In genomic region chr17:44187131-44187899, GRCh38 we compare ENCODE assay signal across 8 cellular contexts. TPM values are rescaled to one million over a fixed set of nuclear protein-coding genes. Genes with fewer than 3 reads are reported as not detected.
DNase-seq lines count a peak whose midpoint lies in the region; ATAC-seq and TF ChIP-seq lines count a peak whose summit lies in the region.

No MANE protein-coding gene starts in this region.

- intact Hi-C loops in naive thymus-derived CD4-positive, alpha-beta T cell (cut with micrococcal nuclease), result loop anchor here (2.0 to 10.0 kb wide), 7 partner anchors 121 to 961 kb away; partner anchors contain the start of genes TMEM101 (in 2 of the 2), GPATCH8 (in 1 of the 2), HEXIM1 (in 1 of the 2) and LSM12 (in 1 of the 2)

- CTCF ChIA-PET in naive thymus-derived CD4-positive, alpha-beta T cell (lab: Charles Lee), result interaction anchor here (0.9 to 3.3 kb wide), 6 partner anchors 23 to 163 kb away, joined by 3 to 25 read pairs (median 4); partner anchors contain the start of genes GRN and HDAC5

- peaks cover 36% of the 10 kb centered on the region for H3K36me3 ChIP-seq in endodermal cell (ENCODE audit: control insufficient read depth, insufficient read depth, low read length)
- peaks cover 0 to 46% (median 0%) of the 10 kb centered on the region in 3 experiments for H3K36me3 ChIP-seq in naive thymus-derived CD4-positive, alpha-beta T cell (ENCODE audit: control insufficient read depth in 2 of 3, insufficient read depth in 3 of 3, low read length in 3 of 3)

- POLR2A ChIA-PET in naive thymus-derived CD4-positive, alpha-beta T cell (lab: Charles Lee), result interaction anchor here (0.6 to 8.2 kb wide), 16 partner anchors 8 to 826 kb away, joined by 3 to 128 read pairs (median 8); partner anchors contain the start of genes ATXN7L3, HDAC5, HROB and RUNDC3A

- H3K27ac ChIP-seq in endodermal cell (ENCODE audit: low read depth, low read length), result no peak overlapping the region
- H3K27ac ChIP-seq in naive thymus-derived CD4-positive, alpha-beta T cell (ENCODE audit: low read depth, low read length), result peak overlapping the region; percentile 99

- peaks cover 2% of the 10 kb centered on the region for H3K4me1 ChIP-seq in endodermal cell (ENCODE audit: control insufficient read depth, insufficient read depth, low read length)
- peaks cover 23 to 35% of the 10 kb centered on the region in 2 donors for H3K4me1 ChIP-seq in naive thymus-derived CD4-positive, alpha-beta T cell (ENCODE audit: control insufficient read depth in 2 of 2, insufficient read depth in 2 of 2, low read length in 2 of 2)

- H3K9ac ChIP-seq in endodermal cell (ENCODE audit: extremely low read depth, low read length, poor library complexity, severe bottlenecking), result peak overlapping the region; percentile 72

- ATAC-seq in GM18870 (IDR thresholded peaks at IDR 0.05; ENCODE audit: unreplicated experiment), result peak; percentile 33
- ATAC-seq in HG03064 (IDR thresholded peaks at IDR 0.05; ENCODE audit: low read depth, unreplicated experiment), result peak; percentile 50
- ATAC-seq in naive thymus-derived CD4-positive, alpha-beta T cell, result peak; percentile 64
- ATAC-seq in GM18519 (IDR thresholded peaks at IDR 0.05; ENCODE audit: low FRiP score, unreplicated experiment), result no peak

- no peaks in the 10 kb centered on the region for H3K9me3 Mint-ChIP-seq in endodermal cell
- no peaks in the 10 kb centered on the region for H3K9me3 Mint-ChIP-seq in naive thymus-derived CD4-positive, alpha-beta T cell

- H3K27me3 Mint-ChIP-seq in endodermal cell (ENCODE audit: insufficient read depth), result no peaks in the 10 kb centered on the region
- no peaks in the 10 kb centered on the region for H3K27me3 Mint-ChIP-seq in naive thymus-derived CD4-positive, alpha-beta T cell

- H3K4me1 Mint-ChIP-seq in endodermal cell, result peaks cover 8% of the 10 kb centered on the region
- peaks cover 36 to 60% (median 44%) of the 10 kb centered on the region in 7 donors for H3K4me1 Mint-ChIP-seq in naive thymus-derived CD4-positive, alpha-beta T cell

- 11 to 14% methylated on average over 20 to 31 of the region's 32 CpGs for WGBS in endodermal cell (ENCODE audit: insufficient coverage in 1 of 2, insufficient read length in 1 of 2), 2 experiments

- peaks cover 28% of the 10 kb centered on the region for H3K36me3 Mint-ChIP-seq in endodermal cell (ENCODE audit: low read depth)
- H3K36me3 Mint-ChIP-seq in naive thymus-derived CD4-positive, alpha-beta T cell, result peaks cover 0 to 10% (median 0%) of the 10 kb centered on the region in 5 donors

- no peak for TF ChIP-seq CTCF in endodermal cell (conservative IDR thresholded peaks at IDR 0.05)

- H3K27me3 ChIP-seq in endodermal cell (ENCODE audit: control insufficient read depth, insufficient read depth, low read length, poor library complexity, severe bottlenecking), result no peaks in the 10 kb centered on the region
- H3K27me3 ChIP-seq in naive thymus-derived CD4-positive, alpha-beta T cell (ENCODE audit: control insufficient read depth in 2 of 2, insufficient read depth in 2 of 2, low read length in 2 of 2), result no peaks in the 10 kb centered on the region

- no peaks in the 10 kb centered on the region for H3K9me3 ChIP-seq in endodermal cell (ENCODE audit: control insufficient read depth, low read length)
- no peaks in the 10 kb centered on the region for H3K9me3 ChIP-seq in naive thymus-derived CD4-positive, alpha-beta T cell (ENCODE audit: control insufficient read depth in 2 of 3, low read length in 3 of 3)

- peak overlapping the region; percentile 88 for H3K4me3 ChIP-seq in endodermal cell (ENCODE audit: low read length)
- peak overlapping the region; percentile 100 for H3K4me3 ChIP-seq in naive thymus-derived CD4-positive, alpha-beta T cell (ENCODE audit: low read length)

- peak overlapping the region; percentile 99 for H3K27ac Mint-ChIP-seq in endodermal cell
- H3K27ac Mint-ChIP-seq in naive thymus-derived CD4-positive, alpha-beta T cell, result peak overlapping the region; percentile 97 to 100 (median 100)

- H3K4me3 Mint-ChIP-seq in endodermal cell, result peak overlapping the region; percentile 96
- peak overlapping the region; percentile 94 to 100 (median 98) for H3K4me3 Mint-ChIP-seq in naive thymus-derived CD4-positive, alpha-beta T cell

- DNase-seq in AML-193 (lab: John Stamatoyannopoulos, UW), result peak; percentile 17 to 77
- DNase-seq in T follicular helper cell (ENCODE audit: low read depth), result peak; percentile 34
- no peak for DNase-seq in endodermal cell
- DNase-seq in naive thymus-derived CD4-positive, alpha-beta T cell, result peak in 3 of 9 donors; percentile 21 to 33 (median 27)
- DNase-seq in GOT3 (lab: John Stamatoyannopoulos, UW), result no peak

RNA-seq across cellular contexts. Expression of gene TMUB2, which starts 0.5 kb away (rescaled TPM):
- total RNA-seq in endodermal cell, result 10 to 100 TPM; 28.8 to 33.1 TPM
- polyA plus RNA-seq in endodermal cell (2013, experiment 1 of 2), result 43.4 TPM
- 38.5 TPM for polyA plus RNA-seq in endodermal cell (2013, experiment 2 of 2)
- 10 to 100 TPM; 34.9 to 56.0 (median 41.6) TPM for total RNA-seq in naive thymus-derived CD4-positive, alpha-beta T cell
- 10 to 100 TPM; 21.8 to 24.4 TPM for polyA plus RNA-seq in naive thymus-derived CD4-positive, alpha-beta T cell

RNA-seq across cellular contexts. Expression of gene ATXN7L3, which starts 12.4 kb away (rescaled TPM):
- total RNA-seq in endodermal cell, result 100 to 1,000 TPM; 118 to 144 TPM
- polyA plus RNA-seq in endodermal cell (2013, experiment 1 of 2), result 72.4 TPM
- polyA plus RNA-seq in endodermal cell (2013, experiment 2 of 2), result 72.5 TPM
- 100 to 1,000 TPM in 4 of 5 experiments, 10 to 100 TPM in 1; 93.5 to 130 (median 124) TPM for total RNA-seq in naive thymus-derived CD4-positive, alpha-beta T cell
- 10 to 100 TPM; 10.5 to 18.1 TPM for polyA plus RNA-seq in naive thymus-derived CD4-positive, alpha-beta T cell

RNA-seq across cellular contexts. Expression of gene ASB16, which starts 16.8 kb away (rescaled TPM):
- total RNA-seq in endodermal cell, result under 1 TPM in 1 of 2 donors, not detected in 1; 0.53 TPM
- polyA plus RNA-seq in endodermal cell (2013, experiment 1 of 2), result not detected
- 0.33 TPM for polyA plus RNA-seq in endodermal cell (2013, experiment 2 of 2)
- total RNA-seq in naive thymus-derived CD4-positive, alpha-beta T cell, result under 1 TPM in 1 of 5 experiments, not detected in 4; 0.34 TPM
- polyA plus RNA-seq in naive thymus-derived CD4-positive, alpha-beta T cell, result under 1 TPM in 1 of 2 donors, not detected in 1; 0.08 TPM

RNA-seq across cellular contexts. Expression of gene UBTF, which starts 32.2 kb away (rescaled TPM):
- total RNA-seq in endodermal cell, result 10 to 100 TPM; 62.0 to 89.9 TPM
- 51.0 TPM for polyA plus RNA-seq in endodermal cell (2013, experiment 1 of 2)
- 48.4 TPM for polyA plus RNA-seq in endodermal cell (2013, experiment 2 of 2)
- total RNA-seq in naive thymus-derived CD4-positive, alpha-beta T cell, result 100 to 1,000 TPM; 126 to 303 (median 175) TPM
- 10 to 100 TPM; 49.0 to 84.7 TPM for polyA plus RNA-seq in naive thymus-derived CD4-positive, alpha-beta T cell

RNA-seq across cellular contexts. Expression of gene HROB, which starts 45.6 kb away (rescaled TPM):
- total RNA-seq in endodermal cell, result 10 to 100 TPM; 20.9 to 23.4 TPM
- polyA plus RNA-seq in endodermal cell (2013, experiment 1 of 2), result 10.5 TPM
- 12.0 TPM for polyA plus RNA-seq in endodermal cell (2013, experiment 2 of 2)
- total RNA-seq in naive thymus-derived CD4-positive, alpha-beta T cell, result 10 to 100 TPM in 1 of 5 experiments, 1 to 10 TPM in 2, under 1 TPM in 2; 0.76 to 12.3 (median 2.1) TPM
- polyA plus RNA-seq in naive thymus-derived CD4-positive, alpha-beta T cell, result under 1 TPM; 0.26 to 0.48 TPM

Comparison
In these comparisons a context has a peak if more than half of its experiments do, and no peak if none do; other contexts are left out.
1. DNase-seq: peak in AML-193 (2 of 2) and T follicular helper cell (single experiment); none in endodermal cell (single experiment) and GOT3 (single experiment).